8 cellular contexts compared by ENCODE assay signal in genomic region chr16:2883027-2883846, GRCh38. TPM values are rescaled to one million over a fixed set of nuclear protein-coding genes. Genes with fewer than 3 reads are reported as not detected.
DNase-seq lines count a peak whose midpoint lies in the region; ATAC-seq and TF ChIP-seq lines count a peak whose summit lies in the region.

Gene FLYWCH2 (plus strand): TSS chr16:2883215. CDS start chr16:2896450, 13,235 bp downstream.

- peak within 1 kb of the TSS; percentile 94 for H2AFZ ChIP-seq in fibroblast of lung (ENCODE audit: low read length)

- H3K4me2 ChIP-seq in fibroblast of lung (ENCODE audit: extremely low read depth, insufficient read depth, low read length): peak within 1 kb of the TSS; percentile 99

- DNase-seq in Daoy (ENCODE audit: low read depth): peak; percentile 94
- peak; percentile 96 for DNase-seq in GOT3 (lab: John Stamatoyannopoulos, UW)
- peak; percentile 80 for DNase-seq in LNCaP clone FGC (ENCODE audit: low read depth)
- peak; percentile 92 for DNase-seq in RWPE1 (ENCODE audit: low spot score)
- DNase-seq in fibroblast of lung (ENCODE audit: low read depth in 2 of 2): peak; percentile 89 to 96
- DNase-seq in naive thymus-derived CD8-positive, alpha-beta T cell: peak; percentile 99 to 100 (median 100)
- DNase-seq in stimulated activated naive CD4-positive, alpha-beta T cell (lab: John Stamatoyannopoulos, UW): peak; percentile 98 to 100 (median 100)

- H3K4me1 ChIP-seq in fibroblast of lung (ENCODE audit: control insufficient read depth, extremely low read depth, insufficient read depth, low read length): peaks cover 2% of the 10 kb centered on the region

- TF ChIP-seq CTCF in LNCaP clone FGC (IDR thresholded peaks at IDR 0.05; ENCODE audit: control insufficient read depth, extremely low read depth, insufficient read depth) (no peak), RWPE1 (conservative IDR thresholded peaks at IDR 0.05; ENCODE audit: low read depth) (no peak), fibroblast of lung (conservative IDR thresholded peaks at IDR 0.05 in 1 of 2, IDR thresholded peaks at IDR 0.05 in 1 of 2; ENCODE audit: low read depth in 1 of 2, low read length in 2 of 2) (no peak)

- no peaks in the 10 kb centered on the region for H3K27me3 Mint-ChIP-seq in activated T-helper 17 cell treated with anti-CD3 and anti-CD28 coated beads, Interleukin-2, amount 50 U/mL, for 72 hours
- H3K27me3 Mint-ChIP-seq in naive thymus-derived CD8-positive, alpha-beta T cell: no peaks in the 10 kb centered on the region

- no peaks in the 10 kb centered on the region for H3K36me3 ChIP-seq in fibroblast of lung (ENCODE audit: control insufficient read depth, insufficient read depth, low read length)

- H3K9me3 Mint-ChIP-seq in activated T-helper 17 cell treated with anti-CD3 and anti-CD28 coated beads, Interleukin-2, amount 50 U/mL, for 72 hours: no peaks in the 10 kb centered on the region
- H3K9me3 Mint-ChIP-seq in naive thymus-derived CD8-positive, alpha-beta T cell: no peaks in the 10 kb centered on the region

- H4K20me1 ChIP-seq in fibroblast of lung (ENCODE audit: control insufficient read depth, extremely low read depth, insufficient read depth, low read length): no peaks in the 10 kb centered on the region

- POLR2A ChIA-PET in RWPE1 (lab: Yijun Ruan, JAX; ENCODE audit: low non-redundant PET): interaction anchor here (0.5 kb wide), 1 partner anchor 37 kb away, joined by 3 read pairs; no protein-coding TSS in a partner anchor
- POLR2A ChIA-PET in naive thymus-derived CD8-positive, alpha-beta T cell (lab: Charles Lee): interaction anchor here (0.8 to 2.7 kb wide), 15 partner anchors 11 to 201 kb away, joined by 3 to 53 read pairs (median 4); partner anchors contain the start of genes FLYWCH1, KCTD5 and PRSS22

- H3K4me3 ChIP-seq in LNCaP clone FGC (ENCODE audit: low read depth, low read length): peak within 1 kb of the TSS; percentile 73
- peak within 1 kb of the TSS; percentile 76 to 87 (median 82) for H3K4me3 ChIP-seq in fibroblast of lung (replicated peaks in 1 of 4; ENCODE audit: control extremely low read depth in 1 of 4, insufficient read depth in 1 of 4, low read depth in 3 of 4, low read length in 4 of 4)

- H3K27ac Mint-ChIP-seq in activated T-helper 17 cell treated with anti-CD3 and anti-CD28 coated beads, Interleukin-2, amount 50 U/mL, for 72 hours: peak within 1 kb of the TSS; percentile 90
- H3K27ac Mint-ChIP-seq in naive thymus-derived CD8-positive, alpha-beta T cell: peak within 1 kb of the TSS; percentile 93 to 99 (median 97)

- no peaks in the 10 kb centered on the region for H3K27me3 ChIP-seq in fibroblast of lung (ENCODE audit: control insufficient read depth, insufficient read depth, low read length)

- H3K9me3 ChIP-seq in fibroblast of lung (ENCODE audit: control insufficient read depth, insufficient read depth, low read depth, low read length): no peaks in the 10 kb centered on the region

- peaks cover 8% of the 10 kb centered on the region for H3K79me2 ChIP-seq in fibroblast of lung (ENCODE audit: control insufficient read depth, insufficient read depth, low read length)

- ATAC-seq in activated T-helper 17 cell treated with anti-CD3 and anti-CD28 coated beads, Interleukin-2, amount 50 U/mL, for 72 hours (replicated peaks): peak; percentile 82
- peak; percentile 75 to 78 for ATAC-seq in naive thymus-derived CD8-positive, alpha-beta T cell

- H3K9ac ChIP-seq in fibroblast of lung (ENCODE audit: insufficient read depth, low read length): peak within 1 kb of the TSS; percentile 96

- peaks cover 5% of the 10 kb centered on the region for H3K4me1 Mint-ChIP-seq in activated T-helper 17 cell treated with anti-CD3 and anti-CD28 coated beads, Interleukin-2, amount 50 U/mL, for 72 hours
- peaks cover 10 to 20% (median 17%) of the 10 kb centered on the region in 4 donors for H3K4me1 Mint-ChIP-seq in naive thymus-derived CD8-positive, alpha-beta T cell

- peak within 1 kb of the TSS; percentile 87 for H3K4me3 Mint-ChIP-seq in activated T-helper 17 cell treated with anti-CD3 and anti-CD28 coated beads, Interleukin-2, amount 50 U/mL, for 72 hours
- H3K4me3 Mint-ChIP-seq in naive thymus-derived CD8-positive, alpha-beta T cell: peak within 1 kb of the TSS; percentile 88 to 95 (median 93)

- H3K36me3 Mint-ChIP-seq in activated T-helper 17 cell treated with anti-CD3 and anti-CD28 coated beads, Interleukin-2, amount 50 U/mL, for 72 hours (ENCODE audit: low read depth): no peaks in the 10 kb centered on the region
- H3K36me3 Mint-ChIP-seq in naive thymus-derived CD8-positive, alpha-beta T cell: no peaks in the 10 kb centered on the region

- H3K27ac ChIP-seq in RWPE1 (peak within 1 kb of the TSS; percentile 90), fibroblast of lung (ENCODE audit: insufficient read depth, low read length) (peak within 1 kb of the TSS; percentile 90)

- CTCF ChIA-PET in RWPE1 (lab: Yijun Ruan, JAX): interaction anchor here (0.6 to 1.5 kb wide), 5 partner anchors 15 to 77 kb away, joined by 3 to 8 read pairs (median 5); no protein-coding TSS in a partner anchor

RNA-seq across cellular contexts. Expression of gene FLYWCH2, which starts in this region (rescaled TPM):
- 28.3 and 71.6 TPM in 2 replicates for total RNA-seq in Daoy (2014; rRNA removed; shearing (Covaris generic))
- total RNA-seq in activated T-helper 17 cell treated with anti-CD3 and anti-CD28 coated beads, Interleukin-2, amount 50 U/mL, for 72 hours: 10 to 100 TPM; 13.5 to 14.6 TPM
- total RNA-seq in fibroblast of lung: 55.2 and 56.8 TPM in 2 replicates
- 18.1 and 21.2 TPM in 2 replicates for polyA plus RNA-seq in fibroblast of lung
- polyA plus RNA-seq in fibroblast of lung (2012): 42.6 and 42.8 TPM in 2 replicates
- 2.7 and 4.8 TPM in 2 replicates for polyA minus RNA-seq in fibroblast of lung (ENCODE audit: low replicate concordance)
- total RNA-seq in naive thymus-derived CD8-positive, alpha-beta T cell: 10 to 100 TPM; 22.2 to 26.0 TPM
- polyA plus RNA-seq in naive thymus-derived CD8-positive, alpha-beta T cell: 10 to 100 TPM; 18.0 to 28.8 (median 26.5) TPM

Comparison
In these comparisons a context has a peak if more than half of its experiments do, and no peak if none do; other contexts are left out.
1. Peak in every context shown above with its lines: DNase-seq, ATAC-seq, H3K4me3 ChIP-seq and H3K27ac ChIP-seq.